11 cellular contexts compared by ENCODE assay signal in the genomic region with DNA sequence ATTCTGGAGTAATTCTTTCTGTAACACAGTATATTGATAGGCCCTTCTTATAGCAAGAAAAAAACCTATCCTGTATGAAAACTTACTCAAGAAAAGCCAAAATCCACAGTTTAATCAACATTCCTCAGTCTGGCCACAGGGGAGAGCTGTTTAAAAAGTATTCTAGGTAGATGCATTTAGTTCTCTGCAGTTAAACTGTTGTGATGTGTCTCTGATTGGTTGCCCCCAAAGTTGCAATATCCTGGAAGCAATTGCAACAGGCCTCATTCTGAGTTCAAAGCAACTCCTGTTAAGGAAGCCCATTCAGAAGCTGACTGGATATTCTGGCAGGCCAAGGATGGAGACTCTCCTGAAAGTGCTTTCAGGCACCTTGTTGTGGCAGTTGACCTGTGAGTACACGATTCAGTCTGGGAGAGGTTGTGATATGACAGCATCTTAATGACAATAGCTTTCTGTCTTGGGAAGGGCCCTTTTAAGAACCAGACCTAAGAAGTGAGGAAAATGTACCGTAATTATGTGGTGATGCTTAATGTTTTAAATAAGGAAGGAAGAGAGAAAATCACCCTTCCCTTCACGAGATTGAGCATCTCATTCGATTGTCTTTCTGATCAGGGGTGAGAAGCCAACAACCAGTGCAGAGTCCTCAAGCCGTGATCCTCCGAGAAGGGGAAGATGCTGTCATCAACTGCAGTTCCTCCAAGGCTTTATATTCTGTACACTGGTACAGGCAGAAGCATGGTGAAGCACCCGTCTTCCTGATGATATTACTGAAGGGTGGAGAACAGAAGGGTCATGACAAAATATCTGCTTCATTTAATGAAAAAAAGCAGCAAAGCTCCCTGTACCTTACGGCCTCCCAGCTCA.
DNase-seq lines count a peak whose midpoint lies in the region; ATAC-seq, FAIRE-seq and TF ChIP-seq lines count a peak whose summit lies in the region.
"Had no signal": no experiment of that assay in that cellular context is flagged by ENCODE, and none has a peak within 500 bp of the region (broad histone marks: within the 10 kb centered on the region; RNA-seq: fewer than 3 reads in every experiment).

No MANE protein-coding gene starts in this region.

- peak; percentile 76 for FAIRE-seq in GM19239 (lab: Jason Lieb, UNC)

- H3K36me3 Mint-ChIP-seq in activated CD4-positive, alpha-beta memory T cell treated with anti-CD3 and anti-CD28 coated beads for 36 hours: no peaks in the 10 kb centered on the region

- H3K4me3 ChIP-seq in AG04450 (ENCODE audit: low read depth, low read length) (no peak overlapping the region; the same call in 1 of the 2 replicates), coronary artery (no peak overlapping the region)
- H3K4me3 ChIP-seq: skin epidermis had no signal

- H3K27me3 ChIP-seq in AG04450 (ENCODE audit: control insufficient read depth, insufficient read depth, low read length): no peaks in the 10 kb centered on the region

- H3K4me1 Mint-ChIP-seq in activated CD4-positive, alpha-beta memory T cell treated with anti-CD3 and anti-CD28 coated beads for 36 hours (ENCODE audit: low read depth): peaks cover 3% of the 10 kb centered on the region
- H3K4me1 Mint-ChIP-seq: neural crest cell had no signal

- no peaks in the 10 kb centered on the region for H3K9me3 ChIP-seq in AG04450 (ENCODE audit: control insufficient read depth, insufficient read depth, low read length)

- POLR2A ChIA-PET in AG04450 (lab: Yijun Ruan, JAX): no interaction called here
- POLR2A ChIA-PET in activated CD4-positive, alpha-beta memory T cell treated with anti-CD3 and anti-CD28 coated beads for 36 hours (lab: Charles Lee): interaction anchor here (1.1 kb wide), 1 partner anchor 383 kb away, joined by 3 read pairs; no protein-coding TSS in a partner anchor

- intact Hi-C loops in activated CD4-positive, alpha-beta memory T cell treated with anti-CD3 and anti-CD28 coated beads for 36 hours (cut with micrococcal nuclease): loop anchor here (2.0 kb wide), 1 partner anchor 32 kb away; no protein-coding TSS in a partner anchor

- peak overlapping the region; percentile 58 for H3K27ac Mint-ChIP-seq in activated CD4-positive, alpha-beta memory T cell treated with anti-CD3 and anti-CD28 coated beads for 36 hours

- no peaks in the 10 kb centered on the region for H3K27me3 Mint-ChIP-seq in activated CD4-positive, alpha-beta memory T cell treated with anti-CD3 and anti-CD28 coated beads for 36 hours

- H3K9me3 Mint-ChIP-seq in activated CD4-positive, alpha-beta memory T cell treated with anti-CD3 and anti-CD28 coated beads for 36 hours: no peaks in the 10 kb centered on the region
- H3K9me3 Mint-ChIP-seq: neural crest cell had no signal

- peak; percentile 42 for TF ChIP-seq CTCF in AG04450 (IDR thresholded peaks at IDR 0.05; ENCODE audit: low read depth, low read length)
- TF ChIP-seq CTCF in coronary artery (IDR thresholded peaks at IDR 0.05): no peak

- peak overlapping the region; percentile 66 for H3K4me3 Mint-ChIP-seq in activated CD4-positive, alpha-beta memory T cell treated with anti-CD3 and anti-CD28 coated beads for 36 hours
- H3K4me3 Mint-ChIP-seq: neural crest cell had no signal

- CTCF ChIA-PET in AG04450 (lab: Charles Lee): interaction anchor here (0.6 to 2.4 kb wide), 11 partner anchors 13 to 207 kb away, joined by 3 to 18 read pairs (median 4); no protein-coding TSS in a partner anchor
- CTCF ChIA-PET in activated CD4-positive, alpha-beta memory T cell treated with anti-CD3 and anti-CD28 coated beads for 36 hours (lab: Charles Lee): no interaction called here

- DNase-seq in AG04450 (ENCODE audit: low read depth, low spot score) (no peak), GM19239 (ENCODE audit: insufficient read length, low spot score) (no peak), glomerular visceral epithelial cell (ENCODE audit: extremely low spot score) (peak; percentile 29), middle frontal gyrus (ENCODE audit: extremely low spot score, low spot score) (no peak), cortex of kidney (lab: John Stamatoyannopoulos, UW) (no peak), coronary artery (ENCODE audit: low spot score) (no peak)
- DNase-seq in activated CD4-positive, alpha-beta memory T cell treated with anti-CD3 and anti-CD28 coated beads for 36 hours: peak; percentile 15
- DNase-seq: NCI-H774 had no signal

- no peak for ATAC-seq in GM21619 (IDR thresholded peaks at IDR 0.05; ENCODE audit: unreplicated experiment)

- H3K27ac ChIP-seq in AG04450 (ENCODE audit: low read depth, low read length) (no peak overlapping the region), coronary artery (no peak overlapping the region)
- H3K27ac ChIP-seq: skin epidermis had no signal

Comparison
In these comparisons a context has a peak if more than half of its experiments do, and no peak if none do; other contexts are left out.
1. DNase-seq: peak in activated CD4-positive, alpha-beta memory T cell treated with anti-CD3 and anti-CD28 coated beads for 36 hours (single experiment) and glomerular visceral epithelial cell (single experiment); none in AG04450 (single experiment), GM19239 (single experiment), middle frontal gyrus (single experiment), cortex of kidney (single experiment) and coronary artery (single experiment).